Comparison of ENCODE assay signal across 11 cellular contexts in the genomic region with DNA sequence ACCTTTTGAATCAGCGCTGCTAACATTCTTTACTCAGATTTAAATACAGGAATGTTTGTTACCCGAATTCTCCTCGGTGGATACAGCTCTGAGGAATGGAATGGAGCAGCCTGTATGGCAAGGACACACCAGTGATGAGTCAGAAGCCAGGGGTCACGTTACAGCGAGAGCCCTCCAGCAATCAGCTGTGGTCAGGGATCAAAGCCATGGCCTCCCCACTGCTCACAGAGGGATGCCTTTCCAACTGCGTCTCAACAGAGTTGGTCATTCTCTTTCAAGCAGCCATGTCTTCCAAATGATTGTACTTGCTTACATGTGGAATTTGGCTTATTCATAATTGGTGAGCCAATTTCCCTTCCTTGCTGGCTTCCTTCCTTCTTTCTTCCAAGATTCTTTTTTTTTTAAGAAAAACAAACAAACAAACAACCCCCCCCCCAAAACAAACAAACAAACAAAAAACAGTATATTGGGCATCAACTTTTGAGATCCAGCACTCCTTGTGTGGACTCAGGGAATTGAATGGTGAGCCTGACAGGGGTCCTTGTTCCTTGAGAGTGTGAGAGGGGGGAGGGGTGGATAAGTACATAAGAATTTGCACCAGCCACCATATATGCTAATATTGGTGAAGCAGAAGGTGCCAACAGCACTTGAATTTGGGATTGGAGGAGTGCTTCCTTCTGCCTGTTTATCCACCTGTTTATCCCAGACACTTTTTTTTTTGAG.
A peak's percentile ranks its signal among the peaks of the same experiment; 100 is the strongest.
DNase-seq lines count a peak whose midpoint lies in the region; ATAC-seq, FAIRE-seq and TF ChIP-seq lines count a peak whose summit lies in the region.
"Had no signal": no experiment of that assay in that cellular context is flagged by ENCODE, and none has a peak within 500 bp of the region (broad histone marks: within the 10 kb centered on the region; RNA-seq: fewer than 3 reads in every experiment).

No MANE protein-coding gene starts in this region.

- no peak overlapping the region for H3K4me3 Mint-ChIP-seq in activated CD8-positive, alpha-beta T cell treated with anti-CD3 and anti-CD28 coated beads for 36 hours

- no peaks in the 10 kb centered on the region for H3K9me3 Mint-ChIP-seq in activated CD8-positive, alpha-beta T cell treated with anti-CD3 and anti-CD28 coated beads for 36 hours

- peaks cover 8% of the 10 kb centered on the region for H3K4me1 ChIP-seq in vagina

- H3K4me1 Mint-ChIP-seq in activated CD8-positive, alpha-beta T cell treated with anti-CD3 and anti-CD28 coated beads for 36 hours (ENCODE audit: low read depth) = no peaks in the 10 kb centered on the region

- no peak for FAIRE-seq in bronchial epithelial cell (lab: Jason Lieb, UNC)
- FAIRE-seq: A204.1 had no signal

- no peaks in the 10 kb centered on the region for H3K9me3 ChIP-seq in vagina

- no peak for ATAC-seq in activated CD8-positive, alpha-beta T cell treated with anti-CD3 and anti-CD28 coated beads for 36 hours
- ATAC-seq in GM21447 (IDR thresholded peaks at IDR 0.05; ENCODE audit: unreplicated experiment) = no peak
- ATAC-seq: stimulated activated naive CD8-positive, alpha-beta T cell treated with anti-CD3 and anti-CD28 coated beads, Interleukin-15, Interleukin-2, amounts not matched to agents 100 U/mL and 50 U/mL, for 24 hours had no signal

- H3K27me3 Mint-ChIP-seq in activated CD8-positive, alpha-beta T cell treated with anti-CD3 and anti-CD28 coated beads for 36 hours = no peaks in the 10 kb centered on the region

- no peaks in the 10 kb centered on the region for H3K36me3 ChIP-seq in bronchial epithelial cell (ENCODE audit: control insufficient read depth, insufficient read depth, low read length)
- H3K36me3 ChIP-seq in vagina = no peaks in the 10 kb centered on the region

- H3K4me3 ChIP-seq in bronchial epithelial cell (ENCODE audit: low read depth, low read length) (no peak overlapping the region), vagina (no peak overlapping the region)

- intact Hi-C loops in vagina (cut with DNase I) = no loop called here
- intact Hi-C loops in activated CD8-positive, alpha-beta T cell treated with anti-CD3 and anti-CD28 coated beads for 36 hours (cut with micrococcal nuclease) = no loop called here

- CTCF ChIA-PET in activated CD8-positive, alpha-beta T cell treated with anti-CD3 and anti-CD28 coated beads for 36 hours (lab: Charles Lee) = interaction anchor here (2.8 kb wide), 1 partner anchor 16 kb away, joined by 9 read pairs; no protein-coding TSS in a partner anchor

- H3K27ac Mint-ChIP-seq in activated CD8-positive, alpha-beta T cell treated with anti-CD3 and anti-CD28 coated beads for 36 hours = no peak overlapping the region

- DNase-seq in NCI-H2171 treated with DMSO at 0.1 percent for 48 hours (lab: John Stamatoyannopoulos, UW) (peak; percentile 27), NCI-H2171 (lab: John Stamatoyannopoulos, UW) (no peak), bronchial epithelial cell (ENCODE audit: low read depth) (peak; percentile 62), kidney tubule cell (ENCODE audit: low spot score) (peak; percentile 90), vagina (ENCODE audit: extremely low spot score in 2 of 2) (no peak)
- no peak for DNase-seq in activated CD8-positive, alpha-beta T cell treated with anti-CD3 and anti-CD28 coated beads for 36 hours
- no peak for DNase-seq in stimulated activated CD4-positive, alpha-beta T cell treated with anti-CD3 and anti-CD28 coated beads, Interleukin-1b, Interleukin-23, amount 100 ng/mL, for 48 hours
- DNase-seq: MV-4-11; stimulated activated naive CD8-positive, alpha-beta T cell treated with anti-CD3 and anti-CD28 coated beads, Interleukin-15, Interleukin-2, amounts not matched to agents 100 U/mL and 50 U/mL, for 24 hours had no signal

- TF ChIP-seq CTCF in bronchial epithelial cell (IDR thresholded peaks at IDR 0.05; ENCODE audit: insufficient read depth, low read length, severe bottlenecking) (no peak), vagina (IDR thresholded peaks at IDR 0.05) (no peak)
- no peak for TF ChIP-seq CTCF in activated CD8-positive, alpha-beta T cell treated with anti-CD3 and anti-CD28 coated beads for 36 hours (IDR thresholded peaks at IDR 0.05)

- H3K36me3 Mint-ChIP-seq in activated CD8-positive, alpha-beta T cell treated with anti-CD3 and anti-CD28 coated beads for 36 hours (ENCODE audit: low read depth) = peaks cover 3% of the 10 kb centered on the region

- H3K27ac ChIP-seq in vagina = peak overlapping the region; percentile 34

- H3K27me3 ChIP-seq in bronchial epithelial cell (ENCODE audit: control insufficient read depth, insufficient read depth, low read length) (no peaks in the 10 kb centered on the region), vagina (no peaks in the 10 kb centered on the region)

- no peak for TF ChIP-seq POLR2A in vagina (IDR thresholded peaks at IDR 0.05)

- POLR2A ChIA-PET in activated CD8-positive, alpha-beta T cell treated with anti-CD3 and anti-CD28 coated beads for 36 hours (lab: Charles Lee) = interaction anchor here (1.1 kb wide), 1 partner anchor 8 kb away, joined by 3 read pairs; no protein-coding TSS in a partner anchor

Comparison
In these comparisons a context has a peak if more than half of its experiments do, and no peak if none do; other contexts are left out.
1. DNase-seq: peak in NCI-H2171 treated with DMSO at 0.1 percent for 48 hours (single experiment), bronchial epithelial cell (single experiment) and kidney tubule cell (single experiment); none in NCI-H2171 (single experiment), vagina (0 of 2), activated CD8-positive, alpha-beta T cell treated with anti-CD3 and anti-CD28 coated beads for 36 hours (single experiment) and stimulated activated CD4-positive, alpha-beta T cell treated with anti-CD3 and anti-CD28 coated beads, Interleukin-1b, Interleukin-23, amount 100 ng/mL, for 48 hours (single experiment).